In the genomic region with DNA sequence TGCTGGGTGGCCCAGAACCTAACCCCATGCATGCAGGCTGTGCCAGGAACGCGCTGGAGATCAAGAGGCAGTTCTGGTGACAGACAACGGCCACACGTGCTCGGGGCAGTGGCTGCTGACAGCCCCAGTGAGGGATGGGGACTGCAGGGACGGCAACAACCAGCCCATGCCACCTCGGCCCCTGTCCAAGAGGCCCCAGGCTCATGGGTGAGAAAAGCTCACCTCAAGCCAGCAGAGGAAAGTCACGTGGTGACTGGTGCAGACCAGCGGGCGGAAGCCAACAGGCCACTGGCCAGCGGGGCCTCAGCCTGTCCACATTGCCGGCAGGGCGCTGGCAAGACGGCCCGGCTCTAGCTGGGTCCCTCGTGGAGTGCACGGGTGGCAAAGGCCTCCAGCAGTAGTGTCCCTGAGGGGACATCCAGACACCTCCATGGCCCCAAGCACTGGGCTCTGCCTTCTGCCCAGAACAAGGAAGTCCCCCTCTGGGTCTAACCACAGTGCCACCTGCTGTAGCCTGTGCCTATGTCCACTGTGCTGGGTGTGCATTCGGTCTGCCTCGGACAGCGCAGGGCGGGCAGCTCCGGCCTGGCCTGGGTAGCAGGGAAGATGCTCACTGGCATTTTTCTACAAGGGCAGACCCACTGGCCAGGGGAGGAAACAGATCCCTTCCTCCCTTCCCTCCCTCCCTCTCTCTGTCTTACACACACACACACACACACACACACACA, we compare ENCODE assay signal across 14 cellular contexts.
A peak's percentile ranks its signal among the peaks of the same experiment; 100 is the strongest.
DNase-seq lines count a peak whose midpoint lies in the region; ATAC-seq, FAIRE-seq and TF ChIP-seq lines count a peak whose summit lies in the region.
"Had no signal": no experiment of that assay in that cellular context is flagged by ENCODE, and none has a peak within 500 bp of the region (broad histone marks: within the 10 kb centered on the region; RNA-seq: fewer than 3 reads in every experiment).

No MANE protein-coding gene starts in this region.

- BruUV-seq in GM12878 (replicated peaks; lab: Mats Ljungman, UMichigan) = no TSS peak

- POLR2A ChIA-PET in GM12878 (lab: Charles Lee) = no interaction called here

- no peak overlapping the region for H3K4me3 ChIP-seq in BE2C (ENCODE audit: low read depth, low read length)
- no peak overlapping the region for H3K4me3 ChIP-seq in GM12878
- H3K4me3 ChIP-seq in heart right ventricle = no peak overlapping the region
- H3K4me3 ChIP-seq in WERI-Rb-1 (ENCODE audit: low read depth, low read length) = no peak overlapping the region
- H3K4me3 ChIP-seq: MG63 had no signal

- in situ Hi-C loops in GM12878 (cut with MboI) = no loop called here

- TF ChIP-seq POLR2A in GM12878 (IDR thresholded peaks at IDR 0.05; ENCODE audit: low read depth, low read length) = peak; percentile 57

- DNase-seq in BE2C (peak; percentile 61), GM12878 (ENCODE audit: low read depth, low spot score) (no peak), heart right ventricle (peak; percentile 80 to 82), pons (ENCODE audit: low spot score) (peak; percentile 70), WERI-Rb-1 (no peak)
- DNase-seq: activated CD4-positive, alpha-beta T cell treated with anti-CD3 and anti-CD28 coated beads, Interleukin-2, amount 10 ng/mL, durations not matched to agents 7 days and 5 days; DMS79; MG63; NCI-H345; stimulated activated CD8-positive, alpha-beta memory T cell treated with anti-CD3 and anti-CD28 coated beads, Interleukin-4, amount 100 ng/mL, for 48 hours had no signal

- SMC1A ChIA-PET in GM12878 (lab: Charles Lee; ENCODE audit: uncharacterized antibody, unreplicated experiment) = no interaction called here

- WGBS in GM12878 (ENCODE audit: insufficient coverage, insufficient replicate concordance, low lambda C conversion rate, missing lambda C conversion rate) = 95% methylated on average over 22 of the region's 22 CpGs
- 38 to 57% methylated on average over 22 of the region's 22 CpGs for WGBS in heart right ventricle, 2 donors

- TF ChIP-seq EP300 in GM12878 (IDR thresholded peaks at IDR 0.05; ENCODE audit: borderline replicate concordance in 1 of 2, control insufficient read depth in 1 of 2, low read depth in 2 of 2, low read length in 2 of 2) = no peak

- no peaks in the 10 kb centered on the region for H3K79me2 ChIP-seq in GM12878 (ENCODE audit: control insufficient read depth, insufficient read depth, low read length)

- TF ChIP-seq CTCF in BE2C (IDR thresholded peaks at IDR 0.05; ENCODE audit: low read depth, low read length) (no peak), GM12878 (IDR thresholded peaks at IDR 0.05 in 2 of 3, conservative IDR thresholded peaks at IDR 0.05 in 1 of 3; ENCODE audit: control insufficient read depth in 2 of 3, extremely low read depth in 1 of 3, insufficient read depth in 1 of 3, low read depth in 3 of 3, low read length in 3 of 3) (no peak), heart right ventricle (IDR thresholded peaks at IDR 0.05) (peak in 5 of 9 donors; percentile 12 to 41 (median 29)), WERI-Rb-1 (IDR thresholded peaks at IDR 0.05; ENCODE audit: low read depth, low read length) (no peak)

- H2AFZ ChIP-seq in GM12878 (ENCODE audit: control insufficient read depth, low read depth, low read length) = no peak overlapping the region

- H4K20me1 ChIP-seq in GM12878 (ENCODE audit: control insufficient read depth, insufficient read depth) = no peaks in the 10 kb centered on the region

- no peak for FAIRE-seq in GM12878 (lab: Jason Lieb, UNC)
- FAIRE-seq: GM19239 had no signal

- H3K27ac ChIP-seq in GM12878 (ENCODE audit: control insufficient read depth, insufficient read depth) (no peak overlapping the region), heart right ventricle (peak overlapping the region; percentile 36 to 81 (median 54)), WERI-Rb-1 (no peak overlapping the region)

- H3K27me3 ChIP-seq in BE2C (no peaks in the 10 kb centered on the region), GM12878 (replicated peaks in 1 of 2; ENCODE audit: control insufficient read depth in 2 of 2, insufficient read depth in 2 of 2, low read length in 1 of 2) (no peaks in the 10 kb centered on the region), heart right ventricle (no peaks in the 10 kb centered on the region), WERI-Rb-1 (ENCODE audit: insufficient read depth, low read depth, severe bottlenecking) (no peaks in the 10 kb centered on the region)
- H3K27me3 ChIP-seq: MG63 had no signal

- H3K4me1 ChIP-seq in BE2C (peaks cover 22% of the 10 kb centered on the region), GM12878 (ENCODE audit: control insufficient read depth, insufficient read depth, low read length) (no peaks in the 10 kb centered on the region), heart right ventricle (peaks cover 18 to 67% (median 43%) of the 10 kb centered on the region in 9 donors)

- H3K4me2 ChIP-seq in GM12878 (ENCODE audit: control insufficient read depth, insufficient read depth) = no peak overlapping the region

- no peak; the same call in 2 of the 3 replicates for ATAC-seq in GM12878
- ATAC-seq in heart right ventricle = peak; percentile 64 to 88 (median 74)
- ATAC-seq in HG02840 (IDR thresholded peaks at IDR 0.05; ENCODE audit: low FRiP score, unreplicated experiment) = no peak
- no peak for ATAC-seq in HG03097 (IDR thresholded peaks at IDR 0.05; ENCODE audit: low FRiP score, unreplicated experiment)
- no peak for ATAC-seq in HG03439 (IDR thresholded peaks at IDR 0.05; ENCODE audit: unreplicated experiment)

- RAD21 ChIA-PET in GM12878 (lab: Charles Lee; ENCODE audit: unreplicated experiment) = no interaction called here

- H3K9me3 ChIP-seq in BE2C (no peaks in the 10 kb centered on the region), GM12878 (replicated peaks; ENCODE audit: control insufficient read depth, insufficient read depth, low read length) (no peaks in the 10 kb centered on the region), heart right ventricle (no peaks in the 10 kb centered on the region), WERI-Rb-1 (ENCODE audit: severe bottlenecking) (no peaks in the 10 kb centered on the region)
- H3K9me3 ChIP-seq: MG63 had no signal

- H3K36me3 ChIP-seq in BE2C (peaks cover 35% of the 10 kb centered on the region), GM12878 (ENCODE audit: control insufficient read depth in 2 of 2, insufficient read depth in 2 of 2, low read length in 1 of 2) (peaks cover 4 to 33% of the 10 kb centered on the region in 2 experiments; a peak in 3 of 4 replicates), heart right ventricle (peaks cover 0 to 76% (median 22%) of the 10 kb centered on the region in 9 donors), WERI-Rb-1 (peaks cover 56% of the 10 kb centered on the region)

- CTCF ChIA-PET in GM12878 (lab: Yijun Ruan, JAX) = no interaction called here

- no peak for TF ChIP-seq RAD21 in GM12878 (IDR thresholded peaks at IDR 0.05; ENCODE audit: insufficient read depth, low read depth, low read length)

- intact Hi-C loops in GM12878 (cut with micrococcal nuclease; ENCODE audit: unreplicated experiment) = no loop called here
- intact Hi-C loops in heart right ventricle (cut with DNase I) = loop anchor here in 1 of 10 donors (5.0 kb wide), 1 partner anchor 79 kb away; no protein-coding TSS in a partner anchor

- no peak overlapping the region for H3K9ac ChIP-seq in GM12878 (ENCODE audit: control insufficient read depth, insufficient read depth, low read length)

TF ChIP-seq in GM12878, 131 proteins besides CTCF, POLR2A, EP300 and RAD21 (continues in another document):
- TF ChIP-seq CREM (IDR thresholded peaks at IDR 0.05; ENCODE audit: low read depth) = no peak
- TF ChIP-seq JUND (IDR thresholded peaks at IDR 0.05; ENCODE audit: low read depth, low read length) = no peak
- TF ChIP-seq SMC3 (IDR thresholded peaks at IDR 0.05; ENCODE audit: borderline replicate concordance, low read length) = no peak
- no peak for TF ChIP-seq POU2F2 (IDR thresholded peaks at IDR 0.05; ENCODE audit: borderline replicate concordance, low read depth, low read length)
- no peak for TF ChIP-seq BMI1 (IDR thresholded peaks at IDR 0.05; ENCODE audit: borderline replicate concordance)
- TF ChIP-seq NFIC (IDR thresholded peaks at IDR 0.05; ENCODE audit: low read depth, low read length) = no peak
- TF ChIP-seq, protein P1, sequence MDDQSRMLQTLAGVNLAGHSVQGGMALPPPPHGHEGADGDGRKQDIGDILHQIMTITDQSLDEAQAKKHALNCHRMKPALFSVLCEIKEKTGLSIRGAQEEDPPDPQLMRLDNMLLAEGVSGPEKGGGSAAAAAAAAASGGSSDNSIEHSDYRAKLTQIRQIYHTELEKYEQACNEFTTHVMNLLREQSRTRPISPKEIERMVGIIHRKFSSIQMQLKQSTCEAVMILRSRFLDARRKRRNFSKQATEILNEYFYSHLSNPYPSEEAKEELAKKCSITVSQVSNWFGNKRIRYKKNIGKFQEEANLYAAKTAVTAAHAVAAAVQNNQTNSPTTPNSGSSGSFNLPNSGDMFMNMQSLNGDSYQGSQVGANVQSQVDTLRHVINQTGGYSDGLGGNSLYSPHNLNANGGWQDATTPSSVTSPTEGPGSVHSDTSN (IDR thresholded peaks at IDR 0.05; ENCODE audit: insufficient replicate concordance, low read depth, low read length) = no peak
- TF ChIP-seq BCL11A (IDR thresholded peaks at IDR 0.05; ENCODE audit: low read depth, low read length) = no peak
- no peak for TF ChIP-seq BRCA1 (IDR thresholded peaks at IDR 0.05; ENCODE audit: low read depth, low read length)
- TF ChIP-seq ZNF622 (IDR thresholded peaks at IDR 0.05) = no peak
- no peak for TF ChIP-seq IKZF1 (conservative IDR thresholded peaks at IDR 0.05)
- TF ChIP-seq IRF4 (IDR thresholded peaks at IDR 0.05; ENCODE audit: low read depth, low read length) = no peak
- no peak for TF ChIP-seq RUNX3 (IDR thresholded peaks at IDR 0.05; ENCODE audit: low read length)
- TF ChIP-seq SREBF1 (IDR thresholded peaks at IDR 0.05; ENCODE audit: low read length) = no peak
- no peak for TF ChIP-seq STAT1 (conservative IDR thresholded peaks at IDR 0.05)

Comparison
In these comparisons a context has a peak if more than half of its experiments do, and no peak if none do; other contexts are left out.
1. DNase-seq: peak in BE2C (single experiment), heart right ventricle (2 of 2) and pons (single experiment); none in GM12878 (single experiment) and WERI-Rb-1 (single experiment).
2. CTCF ChIP-seq: peak in heart right ventricle (5 of 9); none in BE2C (single experiment), GM12878 (0 of 3) and WERI-Rb-1 (single experiment).
3. ATAC-seq: peak in heart right ventricle (8 of 8); none in GM12878 (single experiment), HG02840 (single experiment), HG03097 (single experiment) and HG03439 (single experiment).
4. H3K27ac ChIP-seq: peak in heart right ventricle (10 of 10); none in GM12878 (single experiment) and WERI-Rb-1 (single experiment).